19 cellular contexts compared by ENCODE assay signal in genomic region chr4:121773873-121774272, GRCh38. TPM values are rescaled to one million over a fixed set of nuclear protein-coding genes. Genes with fewer than 3 reads are reported as not detected.
"Had no signal": no experiment of that assay in that cellular context is flagged by ENCODE, and none has a peak within 500 bp of the region (broad histone marks: within the 10 kb centered on the region; RNA-seq: fewer than 3 reads in every experiment).

No MANE protein-coding gene starts in this region.

- H3K4me1 ChIP-seq: psoas muscle, right lobe of liver, transverse colon had no signal

- H3K4me2 ChIP-seq: hepatocyte had no signal

- H3K36me3 Mint-ChIP-seq: naive thymus-derived CD8-positive, alpha-beta T cell; stimulated activated naive B cell treated with anti-CD40 and anti-IgM and Interleukin-4, amounts not matched to agents 10 μg/mL and 1 μg/mL and 100 μg/mL, for 72 hours had no signal

- H3K9me3 ChIP-seq: mucosa of descending colon, neutrophil, psoas muscle, right lobe of liver, thoracic aorta, transverse colon had no signal

- H3K9me3 Mint-ChIP-seq: dendritic cell treated with granulocyte-macrophage colony-stimulating factor and Interleukin-4, amounts not matched to agents 40 ng/mL and 50 ng/mL, for 4 days; effector memory CD8-positive, alpha-beta T cell; naive thymus-derived CD8-positive, alpha-beta T cell; stimulated activated naive B cell treated with anti-CD40 and anti-IgM and Interleukin-4, amounts not matched to agents 10 μg/mL and 1 μg/mL and 100 μg/mL, for 72 hours; stimulated activated naive CD8-positive, alpha-beta T cell treated with anti-CD3 and anti-CD28 coated beads, Interleukin-15, amount 100 ng/mL, for 72 hours had no signal

- H3K79me2 ChIP-seq: hepatocyte had no signal

- H3K4me1 Mint-ChIP-seq: naive thymus-derived CD8-positive, alpha-beta T cell; stimulated activated naive B cell treated with anti-CD40 and anti-IgM and Interleukin-4, amounts not matched to agents 10 μg/mL and 1 μg/mL and 100 μg/mL, for 72 hours; stimulated activated naive CD8-positive, alpha-beta T cell treated with anti-CD3 and anti-CD28 coated beads, Interleukin-15, amount 100 ng/mL, for 72 hours had no signal

- H3K4me3 ChIP-seq: hepatocyte, mucosa of descending colon, psoas muscle, right lobe of liver, thoracic aorta, transverse colon had no signal

- DNase-seq: effector memory CD8-positive, alpha-beta T cell; foreskin melanocyte; head of caudate nucleus; mammary epithelial cell; mucosa of descending colon; naive thymus-derived CD8-positive, alpha-beta T cell; psoas muscle; retina; right lobe of liver; stimulated activated CD4-positive, alpha-beta T cell treated with anti-CD3 and anti-CD28 coated beads, Interleukin-4, amount 100 ng/mL, for 24 hours; stimulated activated naive B cell treated with anti-CD40 and anti-IgM and Interleukin-4, amounts not matched to agents 10 μg/mL and 1 μg/mL and 100 μg/mL, for 72 hours; stimulated activated naive CD8-positive, alpha-beta T cell treated with anti-CD3 and anti-CD28 coated beads, Interleukin-15, amount 100 ng/mL, for 72 hours; transverse colon had no signal

- H3K36me3 ChIP-seq: neutrophil, right lobe of liver, thoracic aorta, transverse colon had no signal

- H2AFZ ChIP-seq: hepatocyte had no signal

- H3K27ac ChIP-seq: hepatocyte, neutrophil, psoas muscle, right lobe of liver, thoracic aorta, transverse colon had no signal

- H3K27me3 ChIP-seq: right lobe of liver, transverse colon had no signal

- H3K27ac Mint-ChIP-seq: dendritic cell treated with granulocyte-macrophage colony-stimulating factor and Interleukin-4, amounts not matched to agents 40 ng/mL and 50 ng/mL, for 4 days; naive thymus-derived CD8-positive, alpha-beta T cell; stimulated activated naive B cell treated with anti-CD40 and anti-IgM and Interleukin-4, amounts not matched to agents 10 μg/mL and 1 μg/mL and 100 μg/mL, for 72 hours; stimulated activated naive CD8-positive, alpha-beta T cell treated with anti-CD3 and anti-CD28 coated beads, Interleukin-15, amount 100 ng/mL, for 72 hours had no signal

- H3K4me3 Mint-ChIP-seq: dendritic cell treated with granulocyte-macrophage colony-stimulating factor and Interleukin-4, amounts not matched to agents 40 ng/mL and 50 ng/mL, for 4 days; effector memory CD8-positive, alpha-beta T cell; naive thymus-derived CD8-positive, alpha-beta T cell; stimulated activated naive B cell treated with anti-CD40 and anti-IgM and Interleukin-4, amounts not matched to agents 10 μg/mL and 1 μg/mL and 100 μg/mL, for 72 hours; stimulated activated naive CD8-positive, alpha-beta T cell treated with anti-CD3 and anti-CD28 coated beads, Interleukin-15, amount 100 ng/mL, for 72 hours had no signal

- ATAC-seq: effector memory CD8-positive, alpha-beta T cell; mucosa of descending colon; naive thymus-derived CD8-positive, alpha-beta T cell; psoas muscle; right lobe of liver; stimulated activated naive B cell treated with anti-CD40 and anti-IgM and Interleukin-4, amounts not matched to agents 10 μg/mL and 1 μg/mL and 100 μg/mL, for 72 hours; stimulated activated naive CD8-positive, alpha-beta T cell treated with anti-CD3 and anti-CD28 coated beads, Interleukin-15, amount 100 ng/mL, for 72 hours had no signal

RNA-seq across cellular contexts. Expression of gene SMIM43, which starts 8.9 kb away (rescaled TPM):
- total RNA-seq: hepatocyte; kidney epithelial cell; lower leg skin; mammary epithelial cell; naive thymus-derived CD8-positive, alpha-beta T cell; psoas muscle; right lobe of liver; thoracic aorta had no signal
- polyA plus RNA-seq: naive thymus-derived CD8-positive, alpha-beta T cell had no signal
